1 cellular context compared by ENCODE assay signal in genomic region chr20:49046087-49046900, GRCh38.
TF ChIP-seq lines count a peak whose summit lies in the region.

Gene CSE1L (plus strand): TSS chr20:49046312. CDS start chr20:49058464, 12,152 bp downstream.

TF ChIP-seq in HepG2, 621 proteins besides CTCF, POLR2A, EP300 and RAD21 (continued from another document and continues in another):
- TF ChIP-seq, protein P1, sequence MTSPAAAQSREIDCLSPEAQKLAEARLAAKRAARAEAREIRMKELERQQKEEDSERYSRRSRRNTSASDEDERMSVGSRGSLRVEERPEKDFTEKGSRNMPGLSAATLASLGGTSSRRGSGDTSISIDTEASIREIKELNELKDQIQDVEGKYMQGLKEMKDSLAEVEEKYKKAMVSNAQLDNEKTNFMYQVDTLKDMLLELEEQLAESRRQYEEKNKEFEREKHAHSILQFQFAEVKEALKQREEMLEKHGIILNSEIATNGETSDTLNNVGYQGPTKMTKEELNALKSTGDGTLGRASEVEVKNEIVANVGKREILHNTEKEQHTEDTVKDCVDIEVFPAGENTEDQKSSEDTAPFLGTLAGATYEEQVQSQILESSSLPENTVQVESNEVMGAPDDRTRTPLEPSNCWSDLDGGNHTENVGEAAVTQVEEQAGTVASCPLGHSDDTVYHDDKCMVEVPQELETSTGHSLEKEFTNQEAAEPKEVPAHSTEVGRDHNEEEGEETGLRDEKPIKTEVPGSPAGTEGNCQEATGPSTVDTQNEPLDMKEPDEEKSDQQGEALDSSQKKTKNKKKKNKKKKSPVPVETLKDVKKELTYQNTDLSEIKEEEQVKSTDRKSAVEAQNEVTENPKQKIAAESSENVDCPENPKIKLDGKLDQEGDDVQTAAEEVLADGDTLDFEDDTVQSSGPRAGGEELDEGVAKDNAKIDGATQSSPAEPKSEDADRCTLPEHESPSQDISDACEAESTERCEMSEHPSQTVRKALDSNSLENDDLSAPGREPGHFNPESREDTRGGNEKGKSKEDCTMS (CRISPR knock-in tag; conservative IDR thresholded peaks at IDR 0.05) = no peak
- TF ChIP-seq BHLHE40 (IDR thresholded peaks at IDR 0.05; ENCODE audit: low read length) = peak; percentile 13; the same call in 1 of the 2 replicates
- TF ChIP-seq ZKSCAN5 (CRISPR knock-in tag; IDR thresholded peaks at IDR 0.05) = 0 out of 2 replicates have a peak, but pooled peaks have one; percentile 59
- TF ChIP-seq NFKBIZ (CRISPR knock-in tag; IDR thresholded peaks at IDR 0.05) = peak; percentile 66; the same call in 1 of the 2 replicates
- TF ChIP-seq KDM4B (CRISPR knock-in tag; IDR thresholded peaks at IDR 0.05) = peak; percentile 61
- TF ChIP-seq, protein P2, sequence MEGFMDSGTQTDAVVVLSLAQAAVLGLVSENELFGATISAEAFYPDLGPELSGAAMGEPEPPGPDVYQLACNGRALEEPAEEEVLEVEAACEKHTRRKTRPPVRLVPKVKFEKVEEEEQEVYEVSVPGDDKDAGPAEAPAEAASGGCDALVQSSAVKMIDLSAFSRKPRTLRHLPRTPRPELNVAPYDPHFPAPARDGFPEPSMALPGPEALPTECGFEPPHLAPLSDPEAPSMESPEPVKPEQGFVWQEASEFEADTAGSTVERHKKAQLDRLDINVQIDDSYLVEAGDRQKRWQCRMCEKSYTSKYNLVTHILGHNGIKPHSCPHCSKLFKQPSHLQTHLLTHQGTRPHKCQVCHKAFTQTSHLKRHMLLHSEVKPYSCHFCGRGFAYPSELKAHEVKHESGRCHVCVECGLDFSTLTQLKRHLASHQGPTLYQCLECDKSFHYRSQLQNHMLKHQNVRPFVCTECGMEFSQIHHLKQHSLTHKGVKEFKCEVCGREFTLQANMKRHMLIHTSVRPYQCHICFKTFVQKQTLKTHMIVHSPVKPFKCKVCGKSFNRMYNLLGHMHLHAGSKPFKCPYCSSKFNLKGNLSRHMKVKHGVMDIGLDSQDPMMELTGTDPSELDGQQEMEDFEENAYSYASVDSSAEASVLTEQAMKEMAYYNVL (CRISPR knock-in tag; IDR thresholded peaks at IDR 0.05; ENCODE audit: borderline replicate concordance) = peak; percentile 62; the same call in 1 of the 2 replicates
- TF ChIP-seq ZNF17 (CRISPR knock-in tag; IDR thresholded peaks at IDR 0.05) = 0 out of 2 replicates have a peak, but pooled peaks have one; percentile 11
- TF ChIP-seq, protein P3, sequence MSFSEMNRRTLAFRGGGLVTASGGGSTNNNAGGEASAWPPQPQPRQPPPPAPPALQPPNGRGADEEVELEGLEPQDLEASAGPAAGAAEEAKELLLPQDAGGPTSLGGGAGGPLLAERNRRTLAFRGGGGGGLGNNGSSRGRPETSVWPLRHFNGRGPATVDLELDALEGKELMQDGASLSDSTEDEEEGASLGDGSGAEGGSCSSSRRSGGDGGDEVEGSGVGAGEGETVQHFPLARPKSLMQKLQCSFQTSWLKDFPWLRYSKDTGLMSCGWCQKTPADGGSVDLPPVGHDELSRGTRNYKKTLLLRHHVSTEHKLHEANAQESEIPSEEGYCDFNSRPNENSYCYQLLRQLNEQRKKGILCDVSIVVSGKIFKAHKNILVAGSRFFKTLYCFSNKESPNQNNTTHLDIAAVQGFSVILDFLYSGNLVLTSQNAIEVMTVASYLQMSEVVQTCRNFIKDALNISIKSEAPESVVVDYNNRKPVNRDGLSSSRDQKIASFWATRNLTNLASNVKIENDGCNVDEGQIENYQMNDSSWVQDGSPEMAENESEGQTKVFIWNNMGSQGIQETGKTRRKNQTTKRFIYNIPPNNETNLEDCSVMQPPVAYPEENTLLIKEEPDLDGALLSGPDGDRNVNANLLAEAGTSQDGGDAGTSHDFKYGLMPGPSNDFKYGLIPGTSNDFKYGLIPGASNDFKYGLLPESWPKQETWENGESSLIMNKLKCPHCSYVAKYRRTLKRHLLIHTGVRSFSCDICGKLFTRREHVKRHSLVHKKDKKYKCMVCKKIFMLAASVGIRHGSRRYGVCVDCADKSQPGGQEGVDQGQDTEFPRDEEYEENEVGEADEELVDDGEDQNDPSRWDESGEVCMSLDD (CRISPR knock-in tag; IDR thresholded peaks at IDR 0.05; ENCODE audit: borderline replicate concordance) = peak; percentile 82
- no peak for TF ChIP-seq SSRP1 (CRISPR knock-in tag; IDR thresholded peaks at IDR 0.05)
- TF ChIP-seq PHF21A (CRISPR knock-in tag; IDR thresholded peaks at IDR 0.05) = no peak
- TF ChIP-seq HNF4A (CRISPR knock-in tag; IDR thresholded peaks at IDR 0.05) = no peak; the same call in 1 of the 2 replicates
- TF ChIP-seq, protein P4, sequence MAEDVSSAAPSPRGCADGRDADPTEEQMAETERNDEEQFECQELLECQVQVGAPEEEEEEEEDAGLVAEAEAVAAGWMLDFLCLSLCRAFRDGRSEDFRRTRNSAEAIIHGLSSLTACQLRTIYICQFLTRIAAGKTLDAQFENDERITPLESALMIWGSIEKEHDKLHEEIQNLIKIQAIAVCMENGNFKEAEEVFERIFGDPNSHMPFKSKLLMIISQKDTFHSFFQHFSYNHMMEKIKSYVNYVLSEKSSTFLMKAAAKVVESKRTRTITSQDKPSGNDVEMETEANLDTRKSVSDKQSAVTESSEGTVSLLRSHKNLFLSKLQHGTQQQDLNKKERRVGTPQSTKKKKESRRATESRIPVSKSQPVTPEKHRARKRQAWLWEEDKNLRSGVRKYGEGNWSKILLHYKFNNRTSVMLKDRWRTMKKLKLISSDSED (CRISPR knock-in tag; IDR thresholded peaks at IDR 0.05) = peak; percentile 89; the same call in 1 of the 2 replicates
- peak; percentile 83; the same call in 1 of the 2 replicates for TF ChIP-seq NAIF1 (CRISPR knock-in tag; IDR thresholded peaks at IDR 0.05; ENCODE audit: borderline replicate concordance)
- TF ChIP-seq ZNF296 (CRISPR knock-in tag; conservative IDR thresholded peaks at IDR 0.05) = peak; percentile 89; the same call in 1 of the 2 replicates
- no peak for TF ChIP-seq SETDB1 (CRISPR knock-in tag; IDR thresholded peaks at IDR 0.05; ENCODE audit: borderline replicate concordance)
- TF ChIP-seq, protein P5, sequence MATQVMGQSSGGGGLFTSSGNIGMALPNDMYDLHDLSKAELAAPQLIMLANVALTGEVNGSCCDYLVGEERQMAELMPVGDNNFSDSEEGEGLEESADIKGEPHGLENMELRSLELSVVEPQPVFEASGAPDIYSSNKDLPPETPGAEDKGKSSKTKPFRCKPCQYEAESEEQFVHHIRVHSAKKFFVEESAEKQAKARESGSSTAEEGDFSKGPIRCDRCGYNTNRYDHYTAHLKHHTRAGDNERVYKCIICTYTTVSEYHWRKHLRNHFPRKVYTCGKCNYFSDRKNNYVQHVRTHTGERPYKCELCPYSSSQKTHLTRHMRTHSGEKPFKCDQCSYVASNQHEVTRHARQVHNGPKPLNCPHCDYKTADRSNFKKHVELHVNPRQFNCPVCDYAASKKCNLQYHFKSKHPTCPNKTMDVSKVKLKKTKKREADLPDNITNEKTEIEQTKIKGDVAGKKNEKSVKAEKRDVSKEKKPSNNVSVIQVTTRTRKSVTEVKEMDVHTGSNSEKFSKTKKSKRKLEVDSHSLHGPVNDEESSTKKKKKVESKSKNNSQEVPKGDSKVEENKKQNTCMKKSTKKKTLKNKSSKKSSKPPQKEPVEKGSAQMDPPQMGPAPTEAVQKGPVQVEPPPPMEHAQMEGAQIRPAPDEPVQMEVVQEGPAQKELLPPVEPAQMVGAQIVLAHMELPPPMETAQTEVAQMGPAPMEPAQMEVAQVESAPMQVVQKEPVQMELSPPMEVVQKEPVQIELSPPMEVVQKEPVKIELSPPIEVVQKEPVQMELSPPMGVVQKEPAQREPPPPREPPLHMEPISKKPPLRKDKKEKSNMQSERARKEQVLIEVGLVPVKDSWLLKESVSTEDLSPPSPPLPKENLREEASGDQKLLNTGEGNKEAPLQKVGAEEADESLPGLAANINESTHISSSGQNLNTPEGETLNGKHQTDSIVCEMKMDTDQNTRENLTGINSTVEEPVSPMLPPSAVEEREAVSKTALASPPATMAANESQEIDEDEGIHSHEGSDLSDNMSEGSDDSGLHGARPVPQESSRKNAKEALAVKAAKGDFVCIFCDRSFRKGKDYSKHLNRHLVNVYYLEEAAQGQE (IDR thresholded peaks at IDR 0.05; ENCODE audit: borderline replicate concordance in 1 of 2, low read depth in 1 of 2, low read length in 2 of 2) = peak in 1 of 2 experiments; percentile 25; a peak in 2 of 4 replicates
- TF ChIP-seq, protein P6, sequence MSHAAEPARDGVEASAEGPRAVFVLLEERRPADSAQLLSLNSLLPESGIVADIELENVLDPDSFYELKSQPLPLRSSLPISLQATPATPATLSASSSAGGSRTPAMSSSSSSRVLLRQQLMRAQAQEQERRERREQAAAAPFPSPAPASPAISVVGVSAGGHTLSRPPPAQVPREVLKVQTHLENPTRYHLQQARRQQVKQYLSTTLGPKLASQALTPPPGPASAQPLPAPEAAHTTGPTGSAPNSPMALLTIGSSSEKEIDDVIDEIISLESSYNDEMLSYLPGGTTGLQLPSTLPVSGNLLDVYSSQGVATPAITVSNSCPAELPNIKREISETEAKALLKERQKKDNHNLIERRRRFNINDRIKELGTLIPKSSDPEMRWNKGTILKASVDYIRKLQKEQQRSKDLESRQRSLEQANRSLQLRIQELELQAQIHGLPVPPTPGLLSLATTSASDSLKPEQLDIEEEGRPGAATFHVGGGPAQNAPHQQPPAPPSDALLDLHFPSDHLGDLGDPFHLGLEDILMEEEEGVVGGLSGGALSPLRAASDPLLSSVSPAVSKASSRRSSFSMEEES (CRISPR knock-in tag; IDR thresholded peaks at IDR 0.05) = peak; percentile 50; the same call in 1 of the 2 replicates
- TF ChIP-seq ARHGAP35 (CRISPR knock-in tag; IDR thresholded peaks at IDR 0.05; ENCODE audit: borderline replicate concordance) = peak; percentile 94
- TF ChIP-seq ATRX (CRISPR knock-in tag; IDR thresholded peaks at IDR 0.05; ENCODE audit: borderline replicate concordance) = no peak
- peak; percentile 100 for TF ChIP-seq ZNF607 (CRISPR knock-in tag; IDR thresholded peaks at IDR 0.05; ENCODE audit: borderline replicate concordance)
- TF ChIP-seq TCF7L2 (IDR thresholded peaks at IDR 0.05; ENCODE audit: low read depth, low read length) = no peak
- peak; percentile 89 for TF ChIP-seq MEIS1 (CRISPR knock-in tag; IDR thresholded peaks at IDR 0.05; ENCODE audit: borderline replicate concordance)
- TF ChIP-seq, protein P7, sequence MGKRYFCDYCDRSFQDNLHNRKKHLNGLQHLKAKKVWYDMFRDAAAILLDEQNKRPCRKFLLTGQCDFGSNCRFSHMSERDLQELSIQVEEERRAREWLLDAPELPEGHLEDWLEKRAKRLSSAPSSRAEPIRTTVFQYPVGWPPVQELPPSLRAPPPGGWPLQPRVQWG (CRISPR knock-in tag; IDR thresholded peaks at IDR 0.05; ENCODE audit: borderline replicate concordance, low read depth) = no peak; the same call in 1 of the 2 replicates
- peak; percentile 62 for TF ChIP-seq AHDC1 (CRISPR knock-in tag; IDR thresholded peaks at IDR 0.05; ENCODE audit: borderline replicate concordance)
- TF ChIP-seq, protein P8, sequence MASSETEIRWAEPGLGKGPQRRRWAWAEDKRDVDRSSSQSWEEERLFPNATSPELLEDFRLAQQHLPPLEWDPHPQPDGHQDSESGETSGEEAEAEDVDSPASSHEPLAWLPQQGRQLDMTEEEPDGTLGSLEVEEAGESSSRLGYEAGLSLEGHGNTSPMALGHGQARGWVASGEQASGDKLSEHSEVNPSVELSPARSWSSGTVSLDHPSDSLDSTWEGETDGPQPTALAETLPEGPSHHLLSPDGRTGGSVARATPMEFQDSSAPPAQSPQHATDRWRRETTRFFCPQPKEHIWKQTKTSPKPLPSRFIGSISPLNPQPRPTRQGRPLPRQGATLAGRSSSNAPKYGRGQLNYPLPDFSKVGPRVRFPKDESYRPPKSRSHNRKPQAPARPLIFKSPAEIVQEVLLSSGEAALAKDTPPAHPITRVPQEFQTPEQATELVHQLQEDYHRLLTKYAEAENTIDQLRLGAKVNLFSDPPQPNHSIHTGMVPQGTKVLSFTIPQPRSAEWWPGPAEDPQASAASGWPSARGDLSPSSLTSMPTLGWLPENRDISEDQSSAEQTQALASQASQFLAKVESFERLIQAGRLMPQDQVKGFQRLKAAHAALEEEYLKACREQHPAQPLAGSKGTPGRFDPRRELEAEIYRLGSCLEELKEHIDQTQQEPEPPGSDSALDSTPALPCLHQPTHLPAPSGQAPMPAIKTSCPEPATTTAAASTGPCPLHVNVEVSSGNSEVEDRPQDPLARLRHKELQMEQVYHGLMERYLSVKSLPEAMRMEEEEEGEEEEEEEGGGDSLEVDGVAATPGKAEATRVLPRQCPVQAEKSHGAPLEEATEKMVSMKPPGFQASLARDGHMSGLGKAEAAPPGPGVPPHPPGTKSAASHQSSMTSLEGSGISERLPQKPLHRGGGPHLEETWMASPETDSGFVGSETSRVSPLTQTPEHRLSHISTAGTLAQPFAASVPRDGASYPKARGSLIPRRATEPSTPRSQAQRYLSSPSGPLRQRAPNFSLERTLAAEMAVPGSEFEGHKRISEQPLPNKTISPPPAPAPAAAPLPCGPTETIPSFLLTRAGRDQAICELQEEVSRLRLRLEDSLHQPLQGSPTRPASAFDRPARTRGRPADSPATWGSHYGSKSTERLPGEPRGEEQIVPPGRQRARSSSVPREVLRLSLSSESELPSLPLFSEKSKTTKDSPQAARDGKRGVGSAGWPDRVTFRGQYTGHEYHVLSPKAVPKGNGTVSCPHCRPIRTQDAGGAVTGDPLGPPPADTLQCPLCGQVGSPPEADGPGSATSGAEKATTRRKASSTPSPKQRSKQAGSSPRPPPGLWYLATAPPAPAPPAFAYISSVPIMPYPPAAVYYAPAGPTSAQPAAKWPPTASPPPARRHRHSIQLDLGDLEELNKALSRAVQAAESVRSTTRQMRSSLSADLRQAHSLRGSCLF (CRISPR knock-in tag; IDR thresholded peaks at IDR 0.05; ENCODE audit: borderline replicate concordance) = peak; percentile 95
